Comparison of ENCODE assay signal across 8 cellular contexts in genomic region chr17:1486802-1487695, GRCh38. TPM values are rescaled to one million over a fixed set of nuclear protein-coding genes. Genes with fewer than 3 reads are reported as not detected.
DNase-seq lines count a peak whose midpoint lies in the region; ATAC-seq, FAIRE-seq and TF ChIP-seq lines count a peak whose summit lies in the region.

No MANE protein-coding gene starts in this region.

- peaks cover 0 to 82% of the 10 kb centered on the region in 2 donors for H3K4me1 ChIP-seq in right atrium auricular region

- H3K27ac Mint-ChIP-seq in activated naive CD8-positive, alpha-beta T cell, result peak overlapping the region; percentile 61

- H3K4me3 Mint-ChIP-seq in activated naive CD8-positive, alpha-beta T cell, result peak overlapping the region; percentile 85

- peak overlapping the region; percentile 98 to 99 for H3K27ac ChIP-seq in right atrium auricular region

- DNase-seq in GM18507 (ENCODE audit: extremely low spot score, insufficient read length, low read depth) (no peak), right atrium auricular region (ENCODE audit: low spot score) (peak; percentile 86), skeletal muscle cell (ENCODE audit: low read depth) (no peak), iPS-NIHi7 (ENCODE audit: extremely low spot score) (no peak)

- H3K4me3 ChIP-seq in right atrium auricular region (peak overlapping the region; percentile 67), skeletal muscle cell (ENCODE audit: low read depth, low read length) (peak overlapping the region; percentile 11)

- peak; percentile 91 for FAIRE-seq in GM18507 (lab: Jason Lieb, UNC)

- peak; percentile 50; the same call in 1 of the 2 replicates for TF ChIP-seq POLR2A in Raji (IDR thresholded peaks at IDR 0.05; ENCODE audit: insufficient read depth, low read depth, low read length)

- TF ChIP-seq CTCF in right atrium auricular region (IDR thresholded peaks at IDR 0.05), result no peak

- no peaks in the 10 kb centered on the region for H3K27me3 Mint-ChIP-seq in activated naive CD8-positive, alpha-beta T cell

- no peaks in the 10 kb centered on the region for H3K36me3 Mint-ChIP-seq in activated naive CD8-positive, alpha-beta T cell

- no peaks in the 10 kb centered on the region for H3K9me3 Mint-ChIP-seq in activated naive CD8-positive, alpha-beta T cell (ENCODE audit: low read depth)

- ATAC-seq in GM19463 (IDR thresholded peaks at IDR 0.05; ENCODE audit: unreplicated experiment) (no peak), HG03108 (IDR thresholded peaks at IDR 0.05; ENCODE audit: unreplicated experiment) (no peak)

- peaks cover 25% of the 10 kb centered on the region for H3K4me1 Mint-ChIP-seq in activated naive CD8-positive, alpha-beta T cell (ENCODE audit: low read depth)

- peaks cover 22% of the 10 kb centered on the region for H3K36me3 ChIP-seq in right atrium auricular region

- no peaks in the 10 kb centered on the region for H3K9me3 ChIP-seq in right atrium auricular region

- H3K27me3 ChIP-seq in right atrium auricular region, result no peaks in the 10 kb centered on the region

RNA-seq across cellular contexts. Expression of gene MYO1C, which starts 5.4 kb away (rescaled TPM):
- 100 to 1,000 TPM in 1 of 2 donors, 10 to 100 TPM in 1; 83.6 to 161 TPM for total RNA-seq in right atrium auricular region

RNA-seq across cellular contexts. Expression of gene INPP5K, which starts 29.4 kb away (rescaled TPM):
- 10 to 100 TPM; 64.9 to 78.1 TPM for total RNA-seq in right atrium auricular region

RNA-seq across cellular contexts. Expression of gene CRK, which starts 31.0 kb away (rescaled TPM):
- total RNA-seq in right atrium auricular region, result 10 to 100 TPM; 36.0 to 49.8 TPM
